Comparison of ENCODE assay signal across 13 cellular contexts in the genomic region with DNA sequence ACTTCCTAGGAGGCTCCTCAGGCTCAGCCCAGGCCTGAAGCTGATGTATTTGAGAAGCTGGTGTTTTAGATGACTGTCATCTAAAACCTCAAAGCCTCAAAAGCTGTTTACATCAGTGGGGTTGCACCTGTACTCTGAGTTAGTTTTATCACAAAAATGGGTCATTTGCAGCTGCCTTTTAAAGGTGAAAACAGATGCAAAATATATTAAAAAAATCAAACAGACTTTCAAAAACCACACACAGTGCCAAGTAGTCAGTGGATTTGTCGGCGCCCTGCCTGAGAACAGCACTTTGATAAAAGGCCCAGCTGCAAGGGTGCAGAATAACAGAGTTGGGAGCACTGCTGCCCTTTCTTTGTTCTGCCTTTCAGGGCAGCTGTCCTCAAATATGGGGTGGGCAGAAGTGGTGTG.
DNase-seq lines count a peak whose midpoint lies in the region; ATAC-seq and TF ChIP-seq lines count a peak whose summit lies in the region.
"Had no signal": no experiment of that assay in that cellular context is flagged by ENCODE, and none has a peak within 500 bp of the region (broad histone marks: within the 10 kb centered on the region; RNA-seq: fewer than 3 reads in every experiment).

No MANE protein-coding gene starts in this region.

- H3K4me1 Mint-ChIP-seq in effector memory CD8-positive, alpha-beta T cell (ENCODE audit: low read depth in 2 of 2) = peaks cover 29 to 37% of the 10 kb centered on the region in 2 donors

- peaks cover 0 to 19% (median 4%) of the 10 kb centered on the region in 4 donors for H3K36me3 ChIP-seq in transverse colon

- no peaks in the 10 kb centered on the region for H3K9me3 ChIP-seq in transverse colon

- H3K36me3 Mint-ChIP-seq in effector memory CD8-positive, alpha-beta T cell (ENCODE audit: insufficient read depth) = peaks cover 14% of the 10 kb centered on the region

- peak in 4 of 6 experiments; percentile 10 to 81 (median 80) for DNase-seq in stimulated activated naive CD4-positive, alpha-beta T cell (lab: John Stamatoyannopoulos, UW)
- DNase-seq in stimulated activated naive CD4-positive, alpha-beta T cell treated with Interleukin-2 at 50 U/mL for 16 hours (lab: John Stamatoyannopoulos, UW) = no peak
- DNase-seq in T-helper 22 cell (ENCODE audit: low read depth) = peak; percentile 23
- DNase-seq in effector memory CD8-positive, alpha-beta T cell = peak in 1 of 3 experiments; percentile 12
- peak; percentile 32 for DNase-seq in transverse colon
- DNase-seq in dermis blood vessel endothelial cell = no peak
- DNase-seq in NCI-H1048 (lab: John Stamatoyannopoulos, UW) = no peak
- DNase-seq: brain microvascular endothelial cell; NCI-H446 treated with DMSO at 0.1 percent for 48 hours; stimulated activated naive B cell treated with anti-CD40 and anti-IgM and Interleukin-4, amounts not matched to agents 10 μg/mL and 1 μg/mL and 100 μg/mL, for 72 hours had no signal

- intact Hi-C loops in transverse colon (cut with DNase I; ENCODE audit: low total_unique reads) = no loop called here

- no peak for TF ChIP-seq CTCF in transverse colon (IDR thresholded peaks at IDR 0.05)

- peak overlapping the region; percentile 89 to 90 for H3K27ac Mint-ChIP-seq in effector memory CD8-positive, alpha-beta T cell

- H3K9me3 Mint-ChIP-seq in effector memory CD8-positive, alpha-beta T cell = no peaks in the 10 kb centered on the region

- in situ Hi-C loops in transverse colon (cut with MboI; ENCODE audit: low pct_ligation_motif_present in 1 of 4, low pct_unique_long_range_greater_than_20kb in 1 of 4, low sequenced_read_pairs in 3 of 4) = loop anchor here in 1 of 4 donors (25.0 kb wide), 1 partner anchor 118 kb away; no protein-coding TSS in a partner anchor

- no peaks in the 10 kb centered on the region for H3K4me1 ChIP-seq in transverse colon

- TF ChIP-seq POLR2A in transverse colon (IDR thresholded peaks at IDR 0.05) = no peak

- peak overlapping the region; percentile 34 to 42 for H3K4me3 Mint-ChIP-seq in effector memory CD8-positive, alpha-beta T cell
- H3K4me3 Mint-ChIP-seq: stimulated activated naive B cell treated with anti-CD40 and anti-IgM and Interleukin-4, amounts not matched to agents 10 μg/mL and 1 μg/mL and 100 μg/mL, for 72 hours had no signal

- ATAC-seq in effector memory CD8-positive, alpha-beta T cell (replicated peaks) = peak; percentile 88
- no peak for ATAC-seq in HG03159 (IDR thresholded peaks at IDR 0.05; ENCODE audit: unreplicated experiment)
- ATAC-seq: Right ventricle myocardium inferior had no signal

- no peaks in the 10 kb centered on the region for H3K27me3 ChIP-seq in transverse colon
- H3K27me3 ChIP-seq: brain microvascular endothelial cell had no signal

- 72 to 82% methylated on average over 2 of the region's 2 CpGs for whole genome bisulfite sequencing in transverse colon (ENCODE audit: low coverage in 1 of 2), 2 donors

- no peaks in the 10 kb centered on the region for H3K27me3 Mint-ChIP-seq in effector memory CD8-positive, alpha-beta T cell
- H3K27me3 Mint-ChIP-seq: stimulated activated naive B cell treated with anti-CD40 and anti-IgM and Interleukin-4, amounts not matched to agents 10 μg/mL and 1 μg/mL and 100 μg/mL, for 72 hours had no signal

- peak overlapping the region in 1 of 4 donors; percentile 14 for H3K27ac ChIP-seq in transverse colon
- H3K27ac ChIP-seq: brain microvascular endothelial cell, epithelial cell of prostate had no signal

- TF ChIP-seq EP300 in transverse colon (IDR thresholded peaks at IDR 0.05; ENCODE audit: low read depth) = no peak

- H3K4me3 ChIP-seq in transverse colon = no peak overlapping the region

Comparison
In these comparisons a context has a peak if more than half of its experiments do, and no peak if none do; other contexts are left out.
1. DNase-seq: peak in stimulated activated naive CD4-positive, alpha-beta T cell (4 of 6), T-helper 22 cell (single experiment) and transverse colon (single experiment); none in stimulated activated naive CD4-positive, alpha-beta T cell treated with Interleukin-2 at 50 U/mL for 16 hours (single experiment), dermis blood vessel endothelial cell (single experiment) and NCI-H1048 (single experiment).